1 cellular context compared by ENCODE assay signal in the genomic region with DNA sequence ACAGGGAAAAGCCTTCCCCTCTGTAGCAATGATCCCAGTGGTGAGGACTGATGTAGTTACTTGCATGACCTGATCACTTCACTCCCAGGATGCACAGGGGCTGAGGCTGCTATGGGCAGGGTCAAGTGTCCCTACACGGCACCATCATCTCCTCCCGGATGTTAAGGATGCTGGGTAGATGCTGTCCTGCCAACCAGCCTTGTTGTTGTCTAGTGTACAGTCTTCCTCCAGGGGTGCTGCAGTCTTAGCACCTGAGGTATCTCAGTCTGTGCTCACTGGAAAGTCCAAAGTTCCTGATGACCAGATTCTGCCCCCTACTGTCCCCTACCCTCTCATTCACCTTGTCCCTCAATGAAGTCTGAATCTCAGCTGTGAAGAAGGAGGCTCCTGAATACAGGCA.
TF ChIP-seq lines count a peak whose summit lies in the region.

No MANE protein-coding gene starts in this region.

TF ChIP-seq in HepG2, 621 proteins besides CTCF, POLR2A, EP300 and RAD21:
- TF ChIP-seq, protein P1, sequence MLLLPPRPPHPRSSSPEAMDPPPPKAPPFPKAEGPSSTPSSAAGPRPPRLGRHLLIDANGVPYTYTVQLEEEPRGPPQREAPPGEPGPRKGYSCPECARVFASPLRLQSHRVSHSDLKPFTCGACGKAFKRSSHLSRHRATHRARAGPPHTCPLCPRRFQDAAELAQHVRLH (CRISPR knock-in tag; IDR thresholded peaks at IDR 0.05; ENCODE audit: borderline replicate concordance, low read depth), result peak; percentile 96
- TF ChIP-seq CREB1 (IDR thresholded peaks at IDR 0.05), result no peak
- TF ChIP-seq CREB1 (CRISPR knock-in tag; IDR thresholded peaks at IDR 0.05), result no peak
- TF ChIP-seq, protein P2, sequence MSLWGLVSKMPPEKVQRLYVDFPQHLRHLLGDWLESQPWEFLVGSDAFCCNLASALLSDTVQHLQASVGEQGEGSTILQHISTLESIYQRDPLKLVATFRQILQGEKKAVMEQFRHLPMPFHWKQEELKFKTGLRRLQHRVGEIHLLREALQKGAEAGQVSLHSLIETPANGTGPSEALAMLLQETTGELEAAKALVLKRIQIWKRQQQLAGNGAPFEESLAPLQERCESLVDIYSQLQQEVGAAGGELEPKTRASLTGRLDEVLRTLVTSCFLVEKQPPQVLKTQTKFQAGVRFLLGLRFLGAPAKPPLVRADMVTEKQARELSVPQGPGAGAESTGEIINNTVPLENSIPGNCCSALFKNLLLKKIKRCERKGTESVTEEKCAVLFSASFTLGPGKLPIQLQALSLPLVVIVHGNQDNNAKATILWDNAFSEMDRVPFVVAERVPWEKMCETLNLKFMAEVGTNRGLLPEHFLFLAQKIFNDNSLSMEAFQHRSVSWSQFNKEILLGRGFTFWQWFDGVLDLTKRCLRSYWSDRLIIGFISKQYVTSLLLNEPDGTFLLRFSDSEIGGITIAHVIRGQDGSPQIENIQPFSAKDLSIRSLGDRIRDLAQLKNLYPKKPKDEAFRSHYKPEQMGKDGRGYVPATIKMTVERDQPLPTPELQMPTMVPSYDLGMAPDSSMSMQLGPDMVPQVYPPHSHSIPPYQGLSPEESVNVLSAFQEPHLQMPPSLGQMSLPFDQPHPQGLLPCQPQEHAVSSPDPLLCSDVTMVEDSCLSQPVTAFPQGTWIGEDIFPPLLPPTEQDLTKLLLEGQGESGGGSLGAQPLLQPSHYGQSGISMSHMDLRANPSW (CRISPR knock-in tag; IDR thresholded peaks at IDR 0.05; ENCODE audit: borderline replicate concordance), result no peak
- TF ChIP-seq SNRNP70 (IDR thresholded peaks at IDR 0.05; ENCODE audit: low read depth, low read length), result no peak
TF ChIP-seq in HepG2: peak in this region for 1.
